9 cellular contexts compared by ENCODE assay signal in genomic region chr6:158737710-158738615, GRCh38.
DNase-seq lines count a peak whose midpoint lies in the region; ATAC-seq and TF ChIP-seq lines count a peak whose summit lies in the region.
"Had no signal": no experiment of that assay in that cellular context is flagged by ENCODE, and none has a peak within 500 bp of the region (broad histone marks: within the 10 kb centered on the region; RNA-seq: fewer than 3 reads in every experiment).

No MANE protein-coding gene starts in this region.

- TF ChIP-seq POLR2A in breast epithelium (IDR thresholded peaks at IDR 0.05) = no peak

- TF ChIP-seq CTCF in MCF 10A (IDR thresholded peaks at IDR 0.05; ENCODE audit: unreplicated experiment) (no peak), breast epithelium (IDR thresholded peaks at IDR 0.05) (no peak), PC-9 (conservative IDR thresholded peaks at IDR 0.05) (no peak), fibroblast of mammary gland (conservative IDR thresholded peaks at IDR 0.05; ENCODE audit: control insufficient read depth, insufficient read depth, low read depth, low read length) (no peak)

- H3K27me3 Mint-ChIP-seq in MCF 10A (ENCODE audit: insufficient read depth, unreplicated experiment) = no peaks in the 10 kb centered on the region
- H3K27me3 Mint-ChIP-seq: activated naive CD4-positive, alpha-beta T cell treated with anti-CD3 and anti-CD28 coated beads, Interleukin-2, amount 10 ng/mL, durations not matched to agents 7 days and 5 days had no signal

- BruUV-seq in MCF 10A (replicated peaks; lab: Mats Ljungman, UMichigan) = no TSS peak
- BruUV-seq in PC-9 (replicated peaks; lab: Mats Ljungman, UMichigan) = no TSS peak

- peaks cover 22% of the 10 kb centered on the region for H3K4me1 Mint-ChIP-seq in MCF 10A (ENCODE audit: insufficient read depth, unreplicated experiment)
- H3K4me1 Mint-ChIP-seq in stimulated activated effector memory CD8-positive, alpha-beta T cell treated with anti-CD3 and anti-CD28 coated beads, Interleukin-12 subunit alpha, Interleukin-12 subunit beta, amount 100 ng/mL, for 72 hours = peaks cover 31% of the 10 kb centered on the region

- peak overlapping the region; percentile 55 for H3K4me2 ChIP-seq in PC-9

- H3K9me2 ChIP-seq in PC-9 (ENCODE audit: insufficient read depth) = no peaks in the 10 kb centered on the region

- ATAC-seq in stimulated activated effector memory CD8-positive, alpha-beta T cell treated with anti-CD3 and anti-CD28 coated beads, Interleukin-12 subunit alpha, Interleukin-12 subunit beta, amount 100 ng/mL, for 72 hours = peak; percentile 63
- ATAC-seq in HG02763 (IDR thresholded peaks at IDR 0.05; ENCODE audit: unreplicated experiment) = no peak

- no peak overlapping the region for H2AFZ ChIP-seq in PC-9

- no peaks in the 10 kb centered on the region for H3K36me3 Mint-ChIP-seq in MCF 10A (ENCODE audit: insufficient read depth, unreplicated experiment)
- H3K36me3 Mint-ChIP-seq in stimulated activated effector memory CD8-positive, alpha-beta T cell treated with anti-CD3 and anti-CD28 coated beads, Interleukin-12 subunit alpha, Interleukin-12 subunit beta, amount 100 ng/mL, for 72 hours = peaks cover 100% of the 10 kb centered on the region

- peaks cover 0 to 14% of the 10 kb centered on the region in 2 donors for H3K9me3 ChIP-seq in breast epithelium
- H3K9me3 ChIP-seq in PC-9 (ENCODE audit: insufficient read depth, low read depth) = peaks cover 26% of the 10 kb centered on the region

- intact Hi-C loops in MCF 10A (cut with micrococcal nuclease) = no loop called here
- intact Hi-C loops in breast epithelium (cut with DNase I; ENCODE audit: low total_unique reads) = no loop called here
- intact Hi-C loops in PC-9 (cut with micrococcal nuclease; ENCODE audit: unreplicated experiment) = no loop called here

- DNase-seq in MCF 10A (ENCODE audit: unreplicated experiment) = peak; percentile 86
- DNase-seq in breast epithelium (ENCODE audit: low spot score in 2 of 2) = no peak
- peak; percentile 33 to 91 for DNase-seq in PC-9
- DNase-seq in fibroblast of mammary gland (ENCODE audit: low read depth) = peak; percentile 80
- DNase-seq in stimulated activated effector memory CD8-positive, alpha-beta T cell treated with anti-CD3 and anti-CD28 coated beads, Interleukin-12 subunit alpha, Interleukin-12 subunit beta, amount 100 ng/mL, for 72 hours (ENCODE audit: low spot score in 2 of 2) = no peak
- no peak for DNase-seq in putamen (ENCODE audit: low spot score)
- no peak for DNase-seq in dermis blood vessel endothelial cell
- DNase-seq: activated naive CD4-positive, alpha-beta T cell treated with anti-CD3 and anti-CD28 coated beads, Interleukin-2, amount 10 ng/mL, durations not matched to agents 7 days and 5 days had no signal

- no peak overlapping the region for H3K4me3 Mint-ChIP-seq in MCF 10A (ENCODE audit: unreplicated experiment)
- H3K4me3 Mint-ChIP-seq in stimulated activated effector memory CD8-positive, alpha-beta T cell treated with anti-CD3 and anti-CD28 coated beads, Interleukin-12 subunit alpha, Interleukin-12 subunit beta, amount 100 ng/mL, for 72 hours = no peak overlapping the region
- H3K4me3 Mint-ChIP-seq: activated naive CD4-positive, alpha-beta T cell treated with anti-CD3 and anti-CD28 coated beads, Interleukin-2, amount 10 ng/mL, durations not matched to agents 7 days and 5 days had no signal

- H3K36me3 ChIP-seq in breast epithelium (no peaks in the 10 kb centered on the region), PC-9 (ENCODE audit: low read depth) (peaks cover 56% of the 10 kb centered on the region)

- peaks cover 42% of the 10 kb centered on the region for H3K79me2 ChIP-seq in PC-9 (ENCODE audit: low read depth)

- H3K27ac ChIP-seq in breast epithelium = no peak overlapping the region
- H3K27ac ChIP-seq in PC-9 = peak overlapping the region; percentile 91

- POLR2A ChIA-PET in MCF 10A (lab: Yijun Ruan, JAX) (interaction anchor here (0.6 to 3.0 kb wide), 7 partner anchors 10 to 295 kb away, joined by 3 to 21 read pairs (median 5); no protein-coding TSS in a partner anchor), PC-9 (lab: Charles Lee; ENCODE audit: unreplicated experiment) (interaction anchor here (0.5 kb wide), 1 partner anchor 351 kb away, joined by 3 read pairs; no protein-coding TSS in a partner anchor)

- H3K9me3 Mint-ChIP-seq in MCF 10A (ENCODE audit: unreplicated experiment) = peaks cover 7% of the 10 kb centered on the region
- H3K9me3 Mint-ChIP-seq in stimulated activated effector memory CD8-positive, alpha-beta T cell treated with anti-CD3 and anti-CD28 coated beads, Interleukin-12 subunit alpha, Interleukin-12 subunit beta, amount 100 ng/mL, for 72 hours = peaks cover 10% of the 10 kb centered on the region

- no peak overlapping the region for H3K4me3 ChIP-seq in breast epithelium
- H3K4me3 ChIP-seq in PC-9 = no peak overlapping the region
- H3K4me3 ChIP-seq in fibroblast of mammary gland (ENCODE audit: control insufficient read depth, low read depth, low read length) = no peak overlapping the region

- H3K27ac Mint-ChIP-seq in MCF 10A (ENCODE audit: low read depth, unreplicated experiment) = peak overlapping the region; percentile 1
- H3K27ac Mint-ChIP-seq in stimulated activated effector memory CD8-positive, alpha-beta T cell treated with anti-CD3 and anti-CD28 coated beads, Interleukin-12 subunit alpha, Interleukin-12 subunit beta, amount 100 ng/mL, for 72 hours = peak overlapping the region; percentile 56

- peaks cover 58% of the 10 kb centered on the region for H3F3A ChIP-seq in PC-9 (ENCODE audit: insufficient read depth, low read depth)

- CTCF ChIA-PET in MCF 10A (lab: Yijun Ruan, JAX) = interaction anchor here (0.7 to 1.1 kb wide), 4 partner anchors 11 to 70 kb away, joined by 3 to 5 read pairs (median 4); no protein-coding TSS in a partner anchor
- CTCF ChIA-PET in PC-9 (lab: Charles Lee) = interaction anchor here (0.7 kb wide), 1 partner anchor 25 kb away, joined by 3 read pairs; no protein-coding TSS in a partner anchor

- no peaks in the 10 kb centered on the region for H3K4me1 ChIP-seq in breast epithelium
- H3K4me1 ChIP-seq in PC-9 (replicated peaks; ENCODE audit: insufficient read depth) = peaks cover 44% of the 10 kb centered on the region

- H3K27me3 ChIP-seq in breast epithelium (no peaks in the 10 kb centered on the region), PC-9 (ENCODE audit: insufficient read depth, low read depth) (no peaks in the 10 kb centered on the region)

- H4K20me1 ChIP-seq in PC-9 (ENCODE audit: insufficient read depth) = no peaks in the 10 kb centered on the region

Comparison
In these comparisons a context has a peak if more than half of its experiments do, and no peak if none do; other contexts are left out.
1. DNase-seq: peak in MCF 10A (single experiment), PC-9 (2 of 2) and fibroblast of mammary gland (single experiment); none in breast epithelium (0 of 2), stimulated activated effector memory CD8-positive, alpha-beta T cell treated with anti-CD3 and anti-CD28 coated beads, Interleukin-12 subunit alpha, Interleukin-12 subunit beta, amount 100 ng/mL, for 72 hours (0 of 2), putamen (single experiment) and dermis blood vessel endothelial cell (single experiment).